ENCODE assay signal across 23 cellular contexts in the genomic region with DNA sequence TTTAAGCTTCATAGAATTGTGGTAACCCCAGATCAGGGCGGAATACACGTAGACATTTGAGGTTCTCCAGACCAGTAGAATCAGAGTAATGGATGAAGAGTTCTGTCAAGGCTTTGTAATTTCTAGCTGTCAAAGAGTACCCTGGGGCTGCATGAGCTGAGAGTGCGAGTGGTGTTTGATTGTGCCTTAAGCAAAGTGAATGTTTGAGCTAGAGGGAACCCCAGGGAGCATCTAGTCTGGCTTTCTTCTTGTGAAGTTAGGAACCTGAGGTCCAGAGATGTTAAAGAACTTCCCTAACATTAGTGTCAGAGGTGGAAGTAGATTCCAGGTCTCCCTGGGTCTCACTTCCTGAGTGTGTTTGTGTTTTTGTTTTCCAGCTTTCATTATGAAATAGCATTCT.
DNase-seq lines count a peak whose midpoint lies in the region; ATAC-seq, FAIRE-seq and TF ChIP-seq lines count a peak whose summit lies in the region.
"Had no signal": no experiment of that assay in that cellular context is flagged by ENCODE, and none has a peak within 500 bp of the region (broad histone marks: within the 10 kb centered on the region; RNA-seq: fewer than 3 reads in every experiment).

No MANE protein-coding gene starts in this region.

- peaks cover 4 to 34% (median 24%) of the 10 kb centered on the region in 4 experiments for H3K27me3 ChIP-seq in H1 (replicated peaks in 1 of 4; ENCODE audit: control insufficient read depth in 3 of 4, extremely low read depth in 1 of 4, insufficient read depth in 3 of 4, low read length in 3 of 4)

- peak; percentile 13 for DNase-seq in NCI-H146 (lab: John Stamatoyannopoulos, UW)
- DNase-seq in NCI-H146 treated with DMSO at 0.1 percent for 48 hours (lab: John Stamatoyannopoulos, UW; ENCODE audit: unreplicated experiment): no peak
- DNase-seq in H1 (ENCODE audit: low read depth in 1 of 2, low spot score in 2 of 2): no peak
- DNase-seq in D341Med (ENCODE audit: low spot score): no peak
- DNase-seq in hippocampal formation (lab: John Stamatoyannopoulos, UW): no peak
- DNase-seq: AML-193; Caco-2; CD4-positive, alpha-beta T cell; DMS153; DMS79; GM23248; H7; HFFc6; IMR-90 had no signal

- H3K27ac ChIP-seq in H1 (ENCODE audit: low read depth, low read length): no peak overlapping the region
- H3K27ac ChIP-seq: 22Rv1, A549, C4-2B, GM23248 had no signal

- H3K9me3 Mint-ChIP-seq in stimulated activated memory B cell treated with anti-CD40 and anti-IgM and Interleukin-4, amounts not matched to agents 10 μg/mL and 1 μg/mL and 100 μg/mL, for 72 hours: peaks cover 3% of the 10 kb centered on the region
- H3K9me3 Mint-ChIP-seq: CD4-positive, alpha-beta T cell; HFFc6 had no signal

- POLR2A ChIA-PET in H1 (lab: Charles Lee; ENCODE audit: partially characterized antibody): no interaction called here

- H3K4ac ChIP-seq in H1 (replicated peaks; ENCODE audit: insufficient read length, low read depth, low read length): no peak overlapping the region

- 71% methylated on average over 3 of the region's 3 CpGs; no CpG with 5 or more reads in 1 of the 2 experiments for WGBS in H1 (ENCODE audit: extremely low coverage in 1 of 2, insufficient coverage in 1 of 2, insufficient read length in 1 of 2, insufficient replicate concordance in 2 of 2, low coverage in 1 of 2, low lambda C conversion rate in 2 of 2, missing lambda C conversion rate in 1 of 2), 2 experiments

- H3K27me3 Mint-ChIP-seq in stimulated activated memory B cell treated with anti-CD40 and anti-IgM and Interleukin-4, amounts not matched to agents 10 μg/mL and 1 μg/mL and 100 μg/mL, for 72 hours: no peaks in the 10 kb centered on the region

- no peak overlapping the region for H2AFZ ChIP-seq in H1 (ENCODE audit: low read length)
- H2AFZ ChIP-seq: GM23248 had no signal

- H3K18ac ChIP-seq in H1 (ENCODE audit: extremely low read depth, low read length): no peak overlapping the region

- TF ChIP-seq POLR2A in H1 (IDR thresholded peaks at IDR 0.05; ENCODE audit: control extremely low read depth in 1 of 2, low read depth in 2 of 2, low read length in 2 of 2): no peak

- no peak overlapping the region for H3K4me3 Mint-ChIP-seq in stimulated activated memory B cell treated with anti-CD40 and anti-IgM and Interleukin-4, amounts not matched to agents 10 μg/mL and 1 μg/mL and 100 μg/mL, for 72 hours
- H3K4me3 Mint-ChIP-seq: HFFc6 had no signal

- H3K4me1 Mint-ChIP-seq in stimulated activated memory B cell treated with anti-CD40 and anti-IgM and Interleukin-4, amounts not matched to agents 10 μg/mL and 1 μg/mL and 100 μg/mL, for 72 hours: peaks cover 17% of the 10 kb centered on the region

- H4K91ac ChIP-seq in H1 (replicated peaks; ENCODE audit: insufficient read length, low read length): no peak overlapping the region

- no peak for TF ChIP-seq RAD21 in H1 (IDR thresholded peaks at IDR 0.05 in 1 of 2, conservative IDR thresholded peaks at IDR 0.05 in 1 of 2; ENCODE audit: low read depth in 2 of 2, low read length in 2 of 2)

- H3K79me2 ChIP-seq in H1 (ENCODE audit: control insufficient read depth in 1 of 2, insufficient read depth in 2 of 2, low read length in 2 of 2): no peaks in the 10 kb centered on the region

- H3K23me2 ChIP-seq in H1 (ENCODE audit: low read depth, low read length): no peaks in the 10 kb centered on the region

- FAIRE-seq in H1 (lab: Jason Lieb, UNC): no peak
- FAIRE-seq: A549, GM12878, HTR-8/SVneo, K562 had no signal

- H3K9me3 ChIP-seq in H1 (ENCODE audit: insufficient read depth in 2 of 2, low read depth in 1 of 2, low read length in 1 of 2): no peaks in the 10 kb centered on the region
- H3K9me3 ChIP-seq: A549, Caco-2 had no signal

- H2BK15ac ChIP-seq in H1 (ENCODE audit: low read length): no peak overlapping the region

- H3K79me1 ChIP-seq in H1 (ENCODE audit: low read depth, low read length): no peaks in the 10 kb centered on the region; the same call in 1 of the 2 replicates

- H2BK20ac ChIP-seq in H1 (ENCODE audit: low read length): no peak overlapping the region

- H2BK5ac ChIP-seq in H1 (ENCODE audit: low read depth, low read length): no peak overlapping the region

- H2BK120ac ChIP-seq in H1 (replicated peaks; ENCODE audit: low read depth, low read length): no peak overlapping the region

- TF ChIP-seq EP300 in H1 (IDR thresholded peaks at IDR 0.05; ENCODE audit: borderline replicate concordance in 1 of 2, low read depth in 2 of 2, low read length in 2 of 2): no peak

- no peak overlapping the region for H3K14ac ChIP-seq in H1 (ENCODE audit: insufficient read length)

- CTCF ChIA-PET in H1 (lab: Charles Lee; ENCODE audit: partially characterized antibody): interaction anchor here (1.0 kb wide), 1 partner anchor 17 kb away, joined by 3 read pairs; no protein-coding TSS in a partner anchor

- no peak overlapping the region for H2AK5ac ChIP-seq in H1 (ENCODE audit: low read depth, low read length)

- no peak for ATAC-seq in stimulated activated memory B cell treated with anti-CD40 and anti-IgM and Interleukin-4, amounts not matched to agents 10 μg/mL and 1 μg/mL and 100 μg/mL, for 72 hours
- no peak for ATAC-seq in HG02588 (IDR thresholded peaks at IDR 0.05; ENCODE audit: unreplicated experiment)
- ATAC-seq: A549, GM12878, HCT116, K562 had no signal

- no peak overlapping the region for H3K23ac ChIP-seq in H1 (ENCODE audit: insufficient read length)

- H3K4me2 ChIP-seq in H1 (ENCODE audit: insufficient read depth in 1 of 2, low read depth in 2 of 2, low read length in 2 of 2): no peak overlapping the region
- H3K4me2 ChIP-seq: A549 had no signal

- H4K20me1 ChIP-seq in H1 (replicated peaks in 1 of 2; ENCODE audit: control insufficient read depth in 1 of 2, insufficient read depth in 2 of 2, low read length in 2 of 2): peaks cover 0 to 2% of the 10 kb centered on the region in 2 experiments

- no peak overlapping the region for H3K4me3 ChIP-seq in H1 (ENCODE audit: extremely low read depth in 1 of 4, insufficient read depth in 2 of 4, low read depth in 3 of 4, low read length in 4 of 4)
- H3K4me3 ChIP-seq: A549, GM12878, GM23248, K562 had no signal

- H4K5ac ChIP-seq in H1 (ENCODE audit: insufficient read length, low read depth, low read length): no peak overlapping the region

- H3K36me3 ChIP-seq in H1 (ENCODE audit: control insufficient read depth in 2 of 4, insufficient read depth in 4 of 4, low read length in 3 of 4): no peaks in the 10 kb centered on the region

- H3K56ac ChIP-seq in H1 (replicated peaks; ENCODE audit: insufficient read length, low read depth, low read length): no peak overlapping the region

- H2BK12ac ChIP-seq in H1 (ENCODE audit: low read depth, low read length): no peak overlapping the region

- H3K9ac ChIP-seq in H1 (replicated peaks in 1 of 4; ENCODE audit: extremely low read depth in 1 of 4, low read depth in 3 of 4, low read length in 3 of 4): no peak overlapping the region
- H3K9ac ChIP-seq: GM23248 had no signal

- no peak overlapping the region for H4K8ac ChIP-seq in H1 (ENCODE audit: extremely low read depth, insufficient read depth, low read length)

- TF ChIP-seq CTCF in H1 (IDR thresholded peaks at IDR 0.05; ENCODE audit: control extremely low read depth in 1 of 3, insufficient read depth in 1 of 3, low read depth in 1 of 3, low read length in 3 of 3): no peak

- peak overlapping the region; percentile 58 for H3K27ac Mint-ChIP-seq in stimulated activated memory B cell treated with anti-CD40 and anti-IgM and Interleukin-4, amounts not matched to agents 10 μg/mL and 1 μg/mL and 100 μg/mL, for 72 hours
- H3K27ac Mint-ChIP-seq: CD4-positive, alpha-beta T cell; HFFc6 had no signal

- no peaks in the 10 kb centered on the region for H3K4me1 ChIP-seq in H1 (replicated peaks in 1 of 4; ENCODE audit: control insufficient read depth in 3 of 4, insufficient read depth in 4 of 4, low read length in 3 of 4)
- H3K4me1 ChIP-seq: A549, Caco-2 had no signal

- H3K36me3 Mint-ChIP-seq in stimulated activated memory B cell treated with anti-CD40 and anti-IgM and Interleukin-4, amounts not matched to agents 10 μg/mL and 1 μg/mL and 100 μg/mL, for 72 hours: peaks cover 47% of the 10 kb centered on the region

TF ChIP-seq in H1, 55 proteins besides CTCF, POLR2A, EP300 and RAD21:
- TF ChIP-seq POLR2AphosphoS5 (IDR thresholded peaks at IDR 0.05; ENCODE audit: low read depth, low read length) (peak; percentile 74), SAP30 (IDR thresholded peaks at IDR 0.05; ENCODE audit: insufficient read depth, insufficient replicate concordance, low read length) (no peak)
TF ChIP-seq in H1: peak in this region for 1.
